Comparison of ENCODE assay signal across 12 cellular contexts in the genomic region with DNA sequence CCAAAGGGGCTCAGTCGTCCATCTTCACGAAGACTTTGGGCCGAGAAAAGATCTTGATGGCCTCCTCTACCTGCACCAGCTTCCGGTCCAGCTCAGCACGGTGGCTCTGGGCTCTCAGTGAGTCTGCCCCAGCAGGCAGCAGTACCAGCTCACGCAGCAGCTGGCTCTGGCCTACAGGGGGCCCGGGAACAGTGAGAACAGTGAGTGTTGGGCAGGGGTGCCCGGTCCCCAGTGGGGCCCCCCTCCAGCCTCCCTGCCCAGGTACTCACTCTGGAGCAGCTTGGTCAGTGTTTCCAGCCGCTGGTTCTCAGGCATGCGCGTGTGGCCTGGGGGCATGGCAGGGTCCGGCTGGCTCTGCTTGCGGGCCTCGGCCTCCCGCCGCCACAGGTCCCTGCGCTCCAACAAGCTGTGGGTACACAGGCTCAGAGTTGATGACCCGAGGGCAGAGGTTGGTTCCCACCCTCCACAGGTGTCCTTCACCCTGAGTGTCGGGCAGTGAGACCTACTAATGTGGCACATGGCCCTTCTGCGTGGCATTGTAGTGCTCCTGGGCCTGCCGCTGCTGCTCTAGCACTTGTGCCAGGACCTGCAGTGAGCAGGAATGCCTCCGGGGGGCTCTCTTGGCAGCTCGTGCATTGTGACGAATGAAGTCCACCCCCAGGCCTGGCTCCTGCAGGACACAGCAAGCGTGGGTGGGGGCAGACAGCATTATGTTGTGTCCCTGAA. TPM values are rescaled to one million over a fixed set of nuclear protein-coding genes. Genes with fewer than 3 reads are reported as not detected.
DNase-seq lines count a peak whose midpoint lies in the region; ATAC-seq and TF ChIP-seq lines count a peak whose summit lies in the region.
"Had no signal": no experiment of that assay in that cellular context is flagged by ENCODE, and none has a peak within 500 bp of the region (broad histone marks: within the 10 kb centered on the region; RNA-seq: fewer than 3 reads in every experiment).

No MANE protein-coding gene starts in this region.

- no peaks in the 10 kb centered on the region for H3K27me3 ChIP-seq in esophagus squamous epithelium
- H3K27me3 ChIP-seq: heart right ventricle, tibial nerve had no signal

- no peaks in the 10 kb centered on the region for H3K9me3 ChIP-seq in esophagus squamous epithelium
- H3K9me3 ChIP-seq: heart right ventricle, tibial nerve had no signal

- H3K4me3 ChIP-seq in HFF-Myc (replicated peaks; ENCODE audit: low read depth, low read length) (no peak overlapping the region), esophagus squamous epithelium (no peak overlapping the region)
- H3K4me3 ChIP-seq: heart right ventricle, skin epidermis, tibial nerve had no signal

- peak overlapping the region; percentile 33 for H3K4me3 Mint-ChIP-seq in activated T-helper 1 cell treated with anti-CD3 and anti-CD28 coated beads, Interleukin-12 subunit alpha, Interleukin-12 subunit beta, Interleukin-2, Interleukin-4 antibody, amounts not matched to agents 30 ng/mL and 10 ng/mL and 1 ng/mL, durations not matched to agents 14 hours and 24 hours and 36 hours

- 82 to 94% methylated on average over 3 to 13 of the region's 25 CpGs for WGBS in esophagus squamous epithelium, 2 donors

- DNase-seq in NCI-H2081 (lab: John Stamatoyannopoulos, UW) = peak; percentile 17 to 20
- no peak for DNase-seq in NCI-H2081 treated with DMSO at 0.1 percent for 48 hours (lab: John Stamatoyannopoulos, UW)
- DNase-seq in HFF-Myc (ENCODE audit: extremely low read depth, low read depth) = no peak
- DNase-seq in activated T-helper 1 cell treated with anti-CD3 and anti-CD28 coated beads, Interleukin-12 subunit alpha, Interleukin-12 subunit beta, Interleukin-2, Interleukin-4 antibody, amounts not matched to agents 30 ng/mL and 10 ng/mL and 1 ng/mL, durations not matched to agents 14 hours and 24 hours and 36 hours (ENCODE audit: low spot score) = no peak
- DNase-seq in left lobe of liver (ENCODE audit: low spot score) = peak; percentile 81
- DNase-seq in NCI-H2196 (lab: John Stamatoyannopoulos, UW; ENCODE audit: unreplicated experiment) = no peak
- DNase-seq in esophagus squamous epithelium (lab: John Stamatoyannopoulos, UW) = no peak
- DNase-seq: NCI-H2171 had no signal

- ATAC-seq in left lobe of liver = peak; percentile 21
- ATAC-seq in HG02610 (IDR thresholded peaks at IDR 0.05; ENCODE audit: unreplicated experiment) = no peak
- ATAC-seq: heart right ventricle had no signal

- peaks cover 38 to 62% (median 38%) of the 10 kb centered on the region in 3 donors for H3K4me1 ChIP-seq in esophagus squamous epithelium

- TF ChIP-seq POLR2A in esophagus squamous epithelium (IDR thresholded peaks at IDR 0.05) = no peak

- no peak overlapping the region for H3K27ac ChIP-seq in esophagus squamous epithelium
- H3K27ac ChIP-seq: heart right ventricle, skin epidermis had no signal

- peaks cover 0 to 25% (median 0%) of the 10 kb centered on the region in 3 donors for H3K36me3 ChIP-seq in esophagus squamous epithelium

- H3K36me3 Mint-ChIP-seq in activated T-helper 1 cell treated with anti-CD3 and anti-CD28 coated beads, Interleukin-12 subunit alpha, Interleukin-12 subunit beta, Interleukin-2, Interleukin-4 antibody, amounts not matched to agents 30 ng/mL and 10 ng/mL and 1 ng/mL, durations not matched to agents 14 hours and 24 hours and 36 hours (ENCODE audit: low read depth) = no peaks in the 10 kb centered on the region

- peaks cover 20% of the 10 kb centered on the region for H3K4me1 Mint-ChIP-seq in activated T-helper 1 cell treated with anti-CD3 and anti-CD28 coated beads, Interleukin-12 subunit alpha, Interleukin-12 subunit beta, Interleukin-2, Interleukin-4 antibody, amounts not matched to agents 30 ng/mL and 10 ng/mL and 1 ng/mL, durations not matched to agents 14 hours and 24 hours and 36 hours (ENCODE audit: low read depth)

- TF ChIP-seq CTCF in HFF-Myc (IDR thresholded peaks at IDR 0.05; ENCODE audit: low read depth, low read length, missing control alignments) (peak; percentile 20), esophagus squamous epithelium (IDR thresholded peaks at IDR 0.05) (peak in 1 of 6 experiments; percentile 4)

- no peak overlapping the region for H3K27ac Mint-ChIP-seq in activated T-helper 1 cell treated with anti-CD3 and anti-CD28 coated beads, Interleukin-12 subunit alpha, Interleukin-12 subunit beta, Interleukin-2, Interleukin-4 antibody, amounts not matched to agents 30 ng/mL and 10 ng/mL and 1 ng/mL, durations not matched to agents 14 hours and 24 hours and 36 hours

- no peaks in the 10 kb centered on the region for H3K27me3 Mint-ChIP-seq in activated T-helper 1 cell treated with anti-CD3 and anti-CD28 coated beads, Interleukin-12 subunit alpha, Interleukin-12 subunit beta, Interleukin-2, Interleukin-4 antibody, amounts not matched to agents 30 ng/mL and 10 ng/mL and 1 ng/mL, durations not matched to agents 14 hours and 24 hours and 36 hours (ENCODE audit: insufficient read depth)

- no peaks in the 10 kb centered on the region for H3K9me3 Mint-ChIP-seq in activated T-helper 1 cell treated with anti-CD3 and anti-CD28 coated beads, Interleukin-12 subunit alpha, Interleukin-12 subunit beta, Interleukin-2, Interleukin-4 antibody, amounts not matched to agents 30 ng/mL and 10 ng/mL and 1 ng/mL, durations not matched to agents 14 hours and 24 hours and 36 hours

- intact Hi-C loops in activated T-helper 1 cell treated with anti-CD3 and anti-CD28 coated beads, Interleukin-12 subunit alpha, Interleukin-12 subunit beta, Interleukin-2, Interleukin-4 antibody, amounts not matched to agents 30 ng/mL and 10 ng/mL and 1 ng/mL, durations not matched to agents 14 hours and 24 hours and 36 hours (cut with micrococcal nuclease) = loop anchor here (5.0 kb wide), 1 partner anchor 436 kb away; a partner anchor contains a TSS
- intact Hi-C loops in esophagus squamous epithelium (cut with DNase I) = loop anchor here (10.0 kb wide), 1 partner anchor 99 kb away; a partner anchor contains a TSS

RNA-seq across cellular contexts. Expression of a gene that starts 2.6 kb away (rescaled TPM):
- total RNA-seq in activated T-helper 1 cell treated with anti-CD3 and anti-CD28 coated beads, Interleukin-12 subunit alpha, Interleukin-12 subunit beta, Interleukin-2, Interleukin-4 antibody, amounts not matched to agents 30 ng/mL and 10 ng/mL and 1 ng/mL, durations not matched to agents 14 hours and 24 hours and 36 hours = 13.4 and 16.1 TPM in 2 replicates
- total RNA-seq in left lobe of liver (3.4 TPM), esophagus squamous epithelium (1 to 10 TPM; 1.1 to 2.3 (median 2.1) TPM)

RNA-seq across cellular contexts. Expression of a gene that starts 3.2 kb away (rescaled TPM):
- total RNA-seq in activated T-helper 1 cell treated with anti-CD3 and anti-CD28 coated beads, Interleukin-12 subunit alpha, Interleukin-12 subunit beta, Interleukin-2, Interleukin-4 antibody, amounts not matched to agents 30 ng/mL and 10 ng/mL and 1 ng/mL, durations not matched to agents 14 hours and 24 hours and 36 hours = 11.0 and 11.8 TPM in 2 replicates
- total RNA-seq in left lobe of liver (10.6 TPM), esophagus squamous epithelium (10 to 100 TPM in 3 of 4 donors, 1 to 10 TPM in 1; 6.1 to 12.9 (median 12.2) TPM)

RNA-seq across cellular contexts. Expression of a gene that starts 3.3 kb away (rescaled TPM):
- total RNA-seq in activated T-helper 1 cell treated with anti-CD3 and anti-CD28 coated beads, Interleukin-12 subunit alpha, Interleukin-12 subunit beta, Interleukin-2, Interleukin-4 antibody, amounts not matched to agents 30 ng/mL and 10 ng/mL and 1 ng/mL, durations not matched to agents 14 hours and 24 hours and 36 hours = 56.7 and 59.1 TPM in 2 replicates
- total RNA-seq in left lobe of liver (5.0 TPM), esophagus squamous epithelium (10 to 100 TPM in 2 of 4 donors, 1 to 10 TPM in 2; 5.7 to 18.7 (median 8.8) TPM)

RNA-seq across cellular contexts. Expression of a gene that starts 3.3 kb away (rescaled TPM):
- total RNA-seq in activated T-helper 1 cell treated with anti-CD3 and anti-CD28 coated beads, Interleukin-12 subunit alpha, Interleukin-12 subunit beta, Interleukin-2, Interleukin-4 antibody, amounts not matched to agents 30 ng/mL and 10 ng/mL and 1 ng/mL, durations not matched to agents 14 hours and 24 hours and 36 hours = 0.86 and 1.4 TPM in 2 replicates
- 5.5 TPM for total RNA-seq in left lobe of liver
- 1 to 10 TPM in 3 of 4 donors, not detected in 1; 1.1 to 3.1 (median 2.4) TPM for total RNA-seq in esophagus squamous epithelium

RNA-seq across cellular contexts. Expression of a gene that starts 18.4 kb away (rescaled TPM):
- total RNA-seq in activated T-helper 1 cell treated with anti-CD3 and anti-CD28 coated beads, Interleukin-12 subunit alpha, Interleukin-12 subunit beta, Interleukin-2, Interleukin-4 antibody, amounts not matched to agents 30 ng/mL and 10 ng/mL and 1 ng/mL, durations not matched to agents 14 hours and 24 hours and 36 hours = 228 and 238 TPM in 2 replicates
- 1.1 TPM for total RNA-seq in left lobe of liver
- total RNA-seq in esophagus squamous epithelium = 1 to 10 TPM in 2 of 4 donors, under 1 TPM in 2; 0.64 to 3.1 (median 1.6) TPM

Comparison
In these comparisons a context has a peak if more than half of its experiments do, and no peak if none do; other contexts are left out.
1. DNase-seq: peak in NCI-H2081 (2 of 2) and left lobe of liver (single experiment); none in NCI-H2081 treated with DMSO at 0.1 percent for 48 hours (single experiment), HFF-Myc (single experiment), activated T-helper 1 cell treated with anti-CD3 and anti-CD28 coated beads, Interleukin-12 subunit alpha, Interleukin-12 subunit beta, Interleukin-2, Interleukin-4 antibody, amounts not matched to agents 30 ng/mL and 10 ng/mL and 1 ng/mL, durations not matched to agents 14 hours and 24 hours and 36 hours (single experiment), NCI-H2196 (single experiment) and esophagus squamous epithelium (single experiment).